Comparison of ENCODE assay signal across 1 cellular context in genomic region chr9:79817469-79818004, GRCh38.
TF ChIP-seq lines count a peak whose summit lies in the region.

No MANE protein-coding gene starts in this region.

TF ChIP-seq in WTC11, 78 proteins besides CTCF, POLR2A, EP300 and RAD21 (continued from another document):
- TF ChIP-seq, protein P1, sequence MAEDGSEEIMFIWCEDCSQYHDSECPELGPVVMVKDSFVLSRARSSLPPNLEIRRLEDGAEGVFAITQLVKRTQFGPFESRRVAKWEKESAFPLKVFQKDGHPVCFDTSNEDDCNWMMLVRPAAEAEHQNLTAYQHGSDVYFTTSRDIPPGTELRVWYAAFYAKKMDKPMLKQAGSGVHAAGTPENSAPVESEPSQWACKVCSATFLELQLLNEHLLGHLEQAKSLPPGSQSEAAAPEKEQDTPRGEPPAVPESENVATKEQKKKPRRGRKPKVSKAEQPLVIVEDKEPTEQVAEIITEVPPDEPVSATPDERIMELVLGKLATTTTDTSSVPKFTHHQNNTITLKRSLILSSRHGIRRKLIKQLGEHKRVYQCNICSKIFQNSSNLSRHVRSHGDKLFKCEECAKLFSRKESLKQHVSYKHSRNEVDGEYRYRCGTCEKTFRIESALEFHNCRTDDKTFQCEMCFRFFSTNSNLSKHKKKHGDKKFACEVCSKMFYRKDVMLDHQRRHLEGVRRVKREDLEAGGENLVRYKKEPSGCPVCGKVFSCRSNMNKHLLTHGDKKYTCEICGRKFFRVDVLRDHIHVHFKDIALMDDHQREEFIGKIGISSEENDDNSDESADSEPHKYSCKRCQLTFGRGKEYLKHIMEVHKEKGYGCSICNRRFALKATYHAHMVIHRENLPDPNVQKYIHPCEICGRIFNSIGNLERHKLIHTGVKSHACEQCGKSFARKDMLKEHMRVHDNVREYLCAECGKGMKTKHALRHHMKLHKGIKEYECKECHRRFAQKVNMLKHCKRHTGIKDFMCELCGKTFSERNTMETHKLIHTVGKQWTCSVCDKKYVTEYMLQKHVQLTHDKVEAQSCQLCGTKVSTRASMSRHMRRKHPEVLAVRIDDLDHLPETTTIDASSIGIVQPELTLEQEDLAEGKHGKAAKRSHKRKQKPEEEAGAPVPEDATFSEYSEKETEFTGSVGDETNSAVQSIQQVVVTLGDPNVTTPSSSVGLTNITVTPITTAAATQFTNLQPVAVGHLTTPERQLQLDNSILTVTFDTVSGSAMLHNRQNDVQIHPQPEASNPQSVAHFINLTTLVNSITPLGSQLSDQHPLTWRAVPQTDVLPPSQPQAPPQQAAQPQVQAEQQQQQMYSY (CRISPR knock-in tag; IDR thresholded peaks at IDR 0.05), result no peak
